8 cellular contexts compared by ENCODE assay signal in genomic region chr5:54443264-54443663, GRCh38. TPM values are rescaled to one million over a fixed set of nuclear protein-coding genes. Genes with fewer than 3 reads are reported as not detected.
A peak's percentile ranks its signal among the peaks of the same experiment; 100 is the strongest.
DNase-seq lines count a peak whose midpoint lies in the region; ATAC-seq, FAIRE-seq and TF ChIP-seq lines count a peak whose summit lies in the region.

No MANE protein-coding gene starts in this region.

- no peak for FAIRE-seq in kidney (lab: Jason Lieb, UNC)

- H3K4me1 ChIP-seq in kidney (ENCODE audit: control insufficient read depth in 1 of 2, insufficient read depth in 1 of 2, low read depth in 1 of 2, low read length in 2 of 2): peaks cover 4 to 10% of the 10 kb centered on the region in 2 donors

- peaks cover 14% of the 10 kb centered on the region for H3K4me1 Mint-ChIP-seq in CD14-positive monocyte

- in situ Hi-C loops in SK-MEL-5 (cut with HindIII; ENCODE audit: low pct_unique_long_range_greater_than_20kb, low sequenced_read_pairs): no loop called here

- H3K9ac ChIP-seq in kidney (ENCODE audit: low read length in 2 of 2): no peak overlapping the region

- H3K4me3 Mint-ChIP-seq in CD14-positive monocyte: no peak overlapping the region

- DNase-seq in CD14-positive monocyte (ENCODE audit: low spot score): no peak
- DNase-seq in H4 (ENCODE audit: low spot score): peak; percentile 39
- DNase-seq in SK-MEL-5 (ENCODE audit: low read depth, low spot score): peak; percentile 68
- DNase-seq in hepatic stellate cell (ENCODE audit: low spot score): peak; percentile 23
- DNase-seq in NK-92 (lab: John Stamatoyannopoulos, UW; ENCODE audit: unreplicated experiment): no peak
- no peak for DNase-seq in kidney
- DNase-seq in GM19240 (ENCODE audit: insufficient read length, low spot score): no peak

- no peak overlapping the region for H3K27ac Mint-ChIP-seq in CD14-positive monocyte

- no peak for ATAC-seq in GM21619 (IDR thresholded peaks at IDR 0.05; ENCODE audit: unreplicated experiment)

- peaks cover 0 to 4% (median 2%) of the 10 kb centered on the region in 3 donors for H3K27me3 Mint-ChIP-seq in CD14-positive monocyte (ENCODE audit: low read depth in 3 of 3)

- H3K9me3 ChIP-seq in kidney (ENCODE audit: control insufficient read depth in 1 of 2, low read length in 2 of 2): no peaks in the 10 kb centered on the region

- no peaks in the 10 kb centered on the region for H3K36me3 Mint-ChIP-seq in CD14-positive monocyte

- H3K4me3 ChIP-seq in kidney (ENCODE audit: low read length in 2 of 2): no peak overlapping the region

- no peak overlapping the region for H3K27ac ChIP-seq in kidney (ENCODE audit: low read depth in 2 of 2, low read length in 2 of 2)

- intact Hi-C loops in CD14-positive monocyte (cut with micrococcal nuclease): no loop called here
- intact Hi-C loops in kidney (cut with DNase I): no loop called here

- no peaks in the 10 kb centered on the region for H3K36me3 ChIP-seq in kidney (ENCODE audit: control insufficient read depth in 1 of 2, insufficient read depth in 2 of 2, low read length in 2 of 2)

- peaks cover 0 to 3% (median 0%) of the 10 kb centered on the region in 7 donors for H3K9me3 Mint-ChIP-seq in CD14-positive monocyte

- TF ChIP-seq CTCF in CD14-positive monocyte (IDR thresholded peaks at IDR 0.05): peak; percentile 35
- TF ChIP-seq CTCF in kidney (IDR thresholded peaks at IDR 0.05; ENCODE audit: borderline replicate concordance, extremely low read depth, insufficient read depth): no peak

RNA-seq across cellular contexts. Expression of gene HSPB3, which starts 12.2 kb away (rescaled TPM):
- polyA plus RNA-seq in CD14-positive monocyte: not detected
- total RNA-seq in H4 (2014; rRNA removed; shearing (Covaris generic)): 25.8 and 26.7 TPM in 2 replicates
- total RNA-seq in SK-MEL-5 (2014; rRNA removed; shearing (Covaris generic)): not detected in 2 replicates
- polyA plus RNA-seq in SK-MEL-5 (2015; cell fraction: cytosol; rRNA removed): not detected in 2 replicates
- polyA plus RNA-seq in SK-MEL-5 (2015; cell fraction: nucleus; rRNA removed): not detected in 2 replicates
- total RNA-seq in kidney: not detected
- not detected for polyA plus RNA-seq in kidney (ENCODE audit: insufficient read depth, low read depth, low replicate concordance)

Comparison
In these comparisons a context has a peak if more than half of its experiments do, and no peak if none do; other contexts are left out.
1. DNase-seq: peak in H4 (single experiment), SK-MEL-5 (single experiment) and hepatic stellate cell (single experiment); none in CD14-positive monocyte (single experiment), NK-92 (single experiment), kidney (single experiment) and GM19240 (single experiment).
2. RNA of gene HSPB3, which starts 12.2 kb away (total RNA-seq): 25.8 to 26.7 TPM in H4; not detected in SK-MEL-5 and not detected in kidney (single experiment); every median in the first group is over 10 times any median in the second.